In genomic region chr4:28443371-28443770, GRCh38 we compare ENCODE assay signal across 14 cellular contexts.
"Had no signal": no experiment of that assay in that cellular context is flagged by ENCODE, and none has a peak within 500 bp of the region (broad histone marks: within the 10 kb centered on the region; RNA-seq: fewer than 3 reads in every experiment).

No MANE protein-coding gene starts in this region.

- H3K27me3 ChIP-seq: colonic mucosa, esophagus squamous epithelium, gastroesophageal sphincter, upper lobe of left lung, uterus had no signal

- H3K27ac ChIP-seq: colonic mucosa, esophagus squamous epithelium, gastroesophageal sphincter, upper lobe of left lung, uterus had no signal

- H3K27me3 Mint-ChIP-seq: naive thymus-derived CD4-positive, alpha-beta T cell had no signal

- H3K4me3 ChIP-seq: colonic mucosa, esophagus squamous epithelium, gastroesophageal sphincter, lung, smooth muscle cell, upper lobe of left lung, uterus had no signal

- H3K9me3 ChIP-seq: colonic mucosa, esophagus squamous epithelium, gastroesophageal sphincter, upper lobe of left lung, uterus had no signal

- H3K4me3 Mint-ChIP-seq: naive thymus-derived CD4-positive, alpha-beta T cell; neural crest cell had no signal

- H3K36me3 ChIP-seq: colonic mucosa, esophagus squamous epithelium, gastroesophageal sphincter, upper lobe of left lung, uterus had no signal

- H3K4me1 Mint-ChIP-seq: naive thymus-derived CD4-positive, alpha-beta T cell had no signal

- H3K4me1 ChIP-seq: colonic mucosa, esophagus squamous epithelium, gastroesophageal sphincter, upper lobe of left lung, uterus had no signal

- H3K27ac Mint-ChIP-seq: naive thymus-derived CD4-positive, alpha-beta T cell had no signal

- H3K4me2 ChIP-seq: smooth muscle cell had no signal

- DNase-seq: colonic mucosa; dermis blood vessel endothelial cell; esophagus squamous epithelium; left colon; left ventricle myocardium superior; naive thymus-derived CD4-positive, alpha-beta T cell; stimulated activated CD4-positive, alpha-beta T cell treated with anti-CD3 and anti-CD28 coated beads, Interleukin-2, amount 100 ng/mL, for 48 hours; stimulated activated naive CD4-positive, alpha-beta T cell treated with Interleukin-2 at 50 U/mL for 16 hours; upper lobe of left lung; uterus had no signal
